Comparison of ENCODE assay signal across 13 cellular contexts in the genomic region with DNA sequence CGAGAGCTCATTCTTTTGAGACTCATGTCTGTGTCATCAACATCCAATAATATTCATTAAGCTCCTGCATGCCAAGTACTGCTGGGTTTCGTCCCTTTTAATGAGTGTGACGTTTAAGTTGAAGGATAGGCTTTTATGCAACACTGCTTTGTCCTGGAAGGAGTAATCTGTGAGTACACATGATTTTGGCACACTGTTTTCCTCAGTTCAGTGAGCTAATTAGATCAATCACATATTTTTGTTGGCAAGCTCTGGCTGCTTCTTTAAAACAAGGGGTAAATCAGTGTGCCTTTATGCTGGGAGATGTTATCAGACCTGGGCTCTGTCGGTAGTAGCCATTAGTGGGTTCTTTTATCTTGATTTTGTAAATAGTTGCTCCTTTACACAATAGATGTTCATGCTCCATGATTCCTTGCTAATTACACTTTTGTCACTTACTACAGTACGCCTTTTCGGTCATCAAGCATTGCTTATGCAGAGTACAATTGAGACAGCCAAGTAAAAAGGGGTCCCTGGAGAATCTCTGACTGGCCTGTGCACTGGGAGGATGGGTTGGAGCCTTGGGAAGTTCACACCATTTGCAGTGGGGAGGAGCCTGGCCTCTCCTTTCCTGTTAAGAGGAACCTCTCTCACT.
A peak's percentile ranks its signal among the peaks of the same experiment; 100 is the strongest.
DNase-seq lines count a peak whose midpoint lies in the region; ATAC-seq, FAIRE-seq and TF ChIP-seq lines count a peak whose summit lies in the region.
"Had no signal": no experiment of that assay in that cellular context is flagged by ENCODE, and none has a peak within 500 bp of the region (broad histone marks: within the 10 kb centered on the region; RNA-seq: fewer than 3 reads in every experiment).

No MANE protein-coding gene starts in this region.

- 22% methylated on average over 6 of the region's 6 CpGs for WGBS in prostate gland
- 61 to 77% (median 70%) methylated on average over 6 of the region's 6 CpGs for WGBS in spleen, 5 donors
- no CpG with 5 or more reads among the region's 6 CpGs for WGBS in trophoblast cell (ENCODE audit: extremely low coverage, insufficient coverage, insufficient read length)

- no peaks in the 10 kb centered on the region for H3K79me1 ChIP-seq in trophoblast cell (ENCODE audit: low read length)

- no peak overlapping the region for H4K12ac ChIP-seq in trophoblast cell (ENCODE audit: low read depth, low read length)

- no peaks in the 10 kb centered on the region for H3K36me3 ChIP-seq in endothelial cell of umbilical vein (ENCODE audit: control insufficient read depth in 2 of 2, extremely low read depth in 1 of 2, insufficient read depth in 2 of 2, low read length in 2 of 2)
- H3K36me3 ChIP-seq in prostate gland, result no peaks in the 10 kb centered on the region
- no peaks in the 10 kb centered on the region for H3K36me3 ChIP-seq in spleen
- no peaks in the 10 kb centered on the region for H3K36me3 ChIP-seq in trophoblast cell (ENCODE audit: control insufficient read depth in 1 of 2, insufficient read depth in 2 of 2, low read length in 2 of 2)
- H3K36me3 ChIP-seq: right atrium auricular region had no signal

- H3K9me3 ChIP-seq in endothelial cell of umbilical vein (replicated peaks; ENCODE audit: control insufficient read depth, insufficient read depth, low read length), result no peaks in the 10 kb centered on the region
- no peaks in the 10 kb centered on the region for H3K9me3 ChIP-seq in prostate gland
- no peaks in the 10 kb centered on the region for H3K9me3 ChIP-seq in spleen
- H3K9me3 ChIP-seq in trophoblast cell (ENCODE audit: insufficient read depth, low read depth, low read length), result no peaks in the 10 kb centered on the region
- H3K9me3 ChIP-seq: right atrium auricular region had no signal

- no peak overlapping the region for H3K4ac ChIP-seq in trophoblast cell (ENCODE audit: low read depth, low read length)

- H2BK12ac ChIP-seq in trophoblast cell (ENCODE audit: low read length), result no peak overlapping the region

- H3K4me3 ChIP-seq in endothelial cell of umbilical vein (replicated peaks in 1 of 3; ENCODE audit: insufficient read depth in 1 of 3, low read depth in 1 of 3, low read length in 3 of 3) (no peak overlapping the region), prostate gland (no peak overlapping the region), spleen (no peak overlapping the region), trophoblast cell (ENCODE audit: low read depth, low read length) (no peak overlapping the region)
- H3K4me3 ChIP-seq: right atrium auricular region, SK-N-MC had no signal

- H3K79me2 ChIP-seq in endothelial cell of umbilical vein (ENCODE audit: control insufficient read depth, insufficient read depth, low read length) (no peaks in the 10 kb centered on the region), trophoblast cell (ENCODE audit: control insufficient read depth, insufficient read depth, low read length, poor library complexity) (no peaks in the 10 kb centered on the region)

- H3K4me1 ChIP-seq in endothelial cell of umbilical vein (ENCODE audit: control insufficient read depth, extremely low read depth, insufficient read depth, low read length) (peaks cover 13% of the 10 kb centered on the region), prostate gland (replicated peaks) (peaks cover 11% of the 10 kb centered on the region), spleen (peaks cover 0 to 10% (median 0%) of the 10 kb centered on the region in 6 donors), trophoblast cell (ENCODE audit: control insufficient read depth in 1 of 2, insufficient read depth in 2 of 2, low read length in 2 of 2) (peaks cover 0 to 9% of the 10 kb centered on the region in 2 experiments)

- H3K9ac ChIP-seq in endothelial cell of umbilical vein (replicated peaks; ENCODE audit: extremely low read depth, insufficient read depth, low read length) (no peak overlapping the region), trophoblast cell (ENCODE audit: low read length) (no peak overlapping the region)

- dilution Hi-C loops in endothelial cell of umbilical vein (cut with MboI; ENCODE audit: extremely low pct_ligation_motif_present, low sequenced_read_pairs), result no loop called here

- no peak overlapping the region for H3K27ac Mint-ChIP-seq in stimulated activated naive CD8-positive, alpha-beta T cell treated with anti-CD3 and anti-CD28 coated beads, Interleukin-15, amount 100 ng/mL, for 72 hours
- H3K27ac Mint-ChIP-seq: IgD-negative memory B cell had no signal

- H3K18ac ChIP-seq in trophoblast cell (ENCODE audit: low read length), result no peak overlapping the region

- no peaks in the 10 kb centered on the region for H3K9me3 Mint-ChIP-seq in stimulated activated naive CD8-positive, alpha-beta T cell treated with anti-CD3 and anti-CD28 coated beads, Interleukin-15, amount 100 ng/mL, for 72 hours
- H3K9me3 Mint-ChIP-seq: IgD-negative memory B cell had no signal

- no peak overlapping the region for H4K91ac ChIP-seq in trophoblast cell (ENCODE audit: low read depth, low read length)

- TF ChIP-seq POLR2A in endothelial cell of umbilical vein (IDR thresholded peaks at IDR 0.05; ENCODE audit: low read depth, low read length), result no peak
- no peak for TF ChIP-seq POLR2A in prostate gland (IDR thresholded peaks at IDR 0.05)
- no peak for TF ChIP-seq POLR2A in spleen (IDR thresholded peaks at IDR 0.05)

- CTCF ChIA-PET in endothelial cell of umbilical vein (lab: Charles Lee), result interaction anchor here (0.8 to 1.9 kb wide), 6 partner anchors 10 to 424 kb away, joined by 3 to 9 read pairs (median 4); no protein-coding TSS in a partner anchor

- no peak overlapping the region for H3K14ac ChIP-seq in trophoblast cell (ENCODE audit: low read length)

- H2AFZ ChIP-seq in endothelial cell of umbilical vein (ENCODE audit: low read depth, low read length) (no peak overlapping the region), trophoblast cell (ENCODE audit: insufficient read depth, low read length, poor library complexity) (no peak overlapping the region)

- no TSS peak for BruUV-seq in endothelial cell of umbilical vein (replicated peaks; lab: Mats Ljungman, UMichigan)

- H3K27ac ChIP-seq in endothelial cell of umbilical vein (ENCODE audit: insufficient read depth, low read depth, low read length) (no peak overlapping the region), prostate gland (peak overlapping the region; percentile 54 to 76), spleen (peak overlapping the region in 1 of 8 donors; percentile 8), trophoblast cell (ENCODE audit: low read depth, low read length) (no peak overlapping the region)
- H3K27ac ChIP-seq: right atrium auricular region, SK-N-MC had no signal

- H3K27me3 ChIP-seq in endothelial cell of umbilical vein (ENCODE audit: control insufficient read depth in 2 of 2, insufficient read depth in 2 of 2, low read length in 2 of 2) (no peaks in the 10 kb centered on the region), prostate gland (replicated peaks; ENCODE audit: insufficient read depth) (no peaks in the 10 kb centered on the region), spleen (replicated peaks in 1 of 7) (peaks cover 0 to 4% (median 0%) of the 10 kb centered on the region in 7 donors), trophoblast cell (ENCODE audit: insufficient read depth, low read length) (no peaks in the 10 kb centered on the region)
- H3K27me3 ChIP-seq: right atrium auricular region had no signal

- FAIRE-seq in endothelial cell of umbilical vein (lab: Jason Lieb, UNC), result no peak

- peak; percentile 22 for DNase-seq in GM03348 (ENCODE audit: low spot score)
- peak; percentile 45 for DNase-seq in NCI-H69 (lab: John Stamatoyannopoulos, UW)
- DNase-seq in endothelial cell of umbilical vein (ENCODE audit: low read depth, low spot score), result peak; percentile 36
- peak; percentile 47 for DNase-seq in prostate gland (ENCODE audit: low spot score)
- DNase-seq in spleen, result no peak
- DNase-seq in stimulated activated naive CD8-positive, alpha-beta T cell treated with anti-CD3 and anti-CD28 coated beads, Interleukin-15, amount 100 ng/mL, for 72 hours, result no peak
- no peak for DNase-seq in trophoblast cell
- DNase-seq in hypothalamus (lab: John Stamatoyannopoulos, UW), result no peak
- DNase-seq: activated gamma-delta T cell, GDM1 had no signal

- H3K9me1 ChIP-seq in endothelial cell of umbilical vein (replicated peaks; ENCODE audit: control insufficient read depth, extremely low read depth, insufficient read depth, low read length), result no peaks in the 10 kb centered on the region

- peak overlapping the region; percentile 64 for H3K4me2 ChIP-seq in endothelial cell of umbilical vein (ENCODE audit: insufficient read depth, low read length)
- H3K4me2 ChIP-seq in trophoblast cell (ENCODE audit: low read length), result no peak overlapping the region

- POLR2A ChIA-PET in endothelial cell of umbilical vein (lab: Charles Lee), result interaction anchor here (0.6 kb wide), 1 partner anchor 124 kb away, joined by 3 read pairs; no protein-coding TSS in a partner anchor

- H2AK5ac ChIP-seq in trophoblast cell (ENCODE audit: low read length), result no peak overlapping the region

- intact Hi-C loops in endothelial cell of umbilical vein (cut with micrococcal nuclease) (no loop called here), prostate gland (cut with DNase I) (no loop called here), spleen (cut with DNase I; ENCODE audit: low total_unique reads) (no loop called here)

- peaks cover 6% of the 10 kb centered on the region for H3K27me3 Mint-ChIP-seq in stimulated activated naive CD8-positive, alpha-beta T cell treated with anti-CD3 and anti-CD28 coated beads, Interleukin-15, amount 100 ng/mL, for 72 hours

- no peak overlapping the region for H2BK5ac ChIP-seq in trophoblast cell (ENCODE audit: low read depth, low read length, poor library complexity)

- ATAC-seq in stimulated activated naive CD8-positive, alpha-beta T cell treated with anti-CD3 and anti-CD28 coated beads, Interleukin-15, amount 100 ng/mL, for 72 hours, result no peak

- H2BK120ac ChIP-seq in trophoblast cell (ENCODE audit: insufficient read depth, low read length, poor library complexity), result no peak overlapping the region

- H3K4me1 Mint-ChIP-seq in stimulated activated naive CD8-positive, alpha-beta T cell treated with anti-CD3 and anti-CD28 coated beads, Interleukin-15, amount 100 ng/mL, for 72 hours, result no peaks in the 10 kb centered on the region
- H3K4me1 Mint-ChIP-seq: IgD-negative memory B cell had no signal

- H4K20me1 ChIP-seq in endothelial cell of umbilical vein (replicated peaks; ENCODE audit: control insufficient read depth, extremely low read depth, insufficient read depth, low read length), result no peaks in the 10 kb centered on the region

- no peak overlapping the region for H4K8ac ChIP-seq in trophoblast cell (ENCODE audit: low read depth, low read length)

- TF ChIP-seq CTCF in endothelial cell of umbilical vein (IDR thresholded peaks at IDR 0.05; ENCODE audit: extremely low read depth in 1 of 2, insufficient read depth in 1 of 2, low read depth in 1 of 2, low read length in 2 of 2) (no peak), prostate gland (IDR thresholded peaks at IDR 0.05) (no peak), spleen (IDR thresholded peaks at IDR 0.05 in 8 of 11, conservative IDR thresholded peaks at IDR 0.05 in 3 of 11) (no peak)

- no peak overlapping the region for H3K23ac ChIP-seq in trophoblast cell (ENCODE audit: low read length)

- no peak overlapping the region for H3K4me3 Mint-ChIP-seq in stimulated activated naive CD8-positive, alpha-beta T cell treated with anti-CD3 and anti-CD28 coated beads, Interleukin-15, amount 100 ng/mL, for 72 hours
- H3K4me3 Mint-ChIP-seq: IgD-negative memory B cell had no signal

Comparison
In these comparisons a context has a peak if more than half of its experiments do, and no peak if none do; other contexts are left out.
1. DNase-seq: peak in GM03348 (single experiment), NCI-H69 (single experiment), endothelial cell of umbilical vein (single experiment) and prostate gland (single experiment); none in spleen (single experiment), stimulated activated naive CD8-positive, alpha-beta T cell treated with anti-CD3 and anti-CD28 coated beads, Interleukin-15, amount 100 ng/mL, for 72 hours (0 of 2), trophoblast cell (0 of 2) and hypothalamus (0 of 51).
2. H3K27ac ChIP-seq: peak in prostate gland (2 of 2); none in endothelial cell of umbilical vein (single experiment) and trophoblast cell (single experiment).